18 cellular contexts compared by ENCODE assay signal in the genomic region with DNA sequence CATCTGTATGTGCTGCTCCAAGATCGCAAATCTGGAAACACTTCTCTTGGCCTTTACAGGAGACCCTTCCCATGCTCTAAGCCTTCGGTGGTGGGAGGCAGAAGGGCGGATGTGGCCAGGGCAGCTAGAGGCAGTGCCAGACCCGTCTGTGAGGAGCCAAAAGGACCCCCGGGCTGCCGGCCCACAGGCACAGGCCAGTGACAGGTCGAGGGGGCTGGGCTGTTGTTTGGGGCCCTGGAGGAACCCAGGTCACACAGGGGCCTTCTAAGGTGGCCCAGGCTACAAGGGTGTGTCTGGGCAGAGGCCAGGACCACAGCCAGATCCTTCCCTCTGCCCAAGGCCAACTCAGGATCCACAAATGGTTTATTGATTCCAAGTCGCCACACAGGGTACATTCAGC.
"Had no signal": no experiment of that assay in that cellular context is flagged by ENCODE, and none has a peak within 500 bp of the region (broad histone marks: within the 10 kb centered on the region; RNA-seq: fewer than 3 reads in every experiment).

No MANE protein-coding gene starts in this region.

- H3K4me1 Mint-ChIP-seq: mesothelial cell of epicardium had no signal

- H3K4me3 Mint-ChIP-seq: activated CD8-positive, alpha-beta memory T cell treated with anti-CD3 and anti-CD28 coated beads, Interleukin-2, amount 10 ng/mL, durations not matched to agents 7 days and 5 days; activated T-cell treated with anti-CD3 and anti-CD28 coated beads, Interleukin-2, amount 50 U/mL, for 4 hours; mesothelial cell of epicardium; stimulated activated naive CD8-positive, alpha-beta T cell treated with anti-CD3 and anti-CD28 coated beads, Interleukin-15, Interleukin-2, amounts not matched to agents 100 ng/mL and 50 ng/mL, for 24 hours had no signal

- H3K27me3 ChIP-seq: body of pancreas, suprapubic skin, upper lobe of left lung had no signal

- H3K4me3 ChIP-seq: body of pancreas, lung, suprapubic skin, upper lobe of left lung had no signal

- H3K27me3 Mint-ChIP-seq: activated CD8-positive, alpha-beta memory T cell treated with anti-CD3 and anti-CD28 coated beads, Interleukin-2, amount 10 ng/mL, durations not matched to agents 7 days and 5 days; stimulated activated naive CD8-positive, alpha-beta T cell treated with anti-CD3 and anti-CD28 coated beads, Interleukin-15, Interleukin-2, amounts not matched to agents 100 ng/mL and 50 ng/mL, for 24 hours had no signal

- H3K27ac Mint-ChIP-seq: activated CD8-positive, alpha-beta memory T cell treated with anti-CD3 and anti-CD28 coated beads, Interleukin-2, amount 10 ng/mL, durations not matched to agents 7 days and 5 days; mesothelial cell of epicardium; stimulated activated naive CD8-positive, alpha-beta T cell treated with anti-CD3 and anti-CD28 coated beads, Interleukin-15, Interleukin-2, amounts not matched to agents 100 ng/mL and 50 ng/mL, for 24 hours had no signal

- ATAC-seq: activated CD4-positive, CD25-positive, alpha-beta regulatory T cell treated with anti-CD3 and anti-CD28 coated beads, Interleukin-2, amount 50 U/mL, for 24 hours; activated CD8-positive, alpha-beta memory T cell treated with anti-CD3 and anti-CD28 coated beads, Interleukin-2, amount 10 ng/mL, durations not matched to agents 7 days and 5 days; activated naive CD4-positive, alpha-beta T cell treated with anti-CD3 and anti-CD28 coated beads, Interleukin-2, amount 50 U/mL, for 72 hours; activated T-cell treated with anti-CD3 and anti-CD28 coated beads, Interleukin-2, amount 50 U/mL, for 4 hours; body of pancreas had no signal

- DNase-seq: activated CD4-positive, alpha-beta T cell treated with anti-CD3 and anti-CD28 coated beads, Interleukin-2, amount 50 U/mL, for 1 hour; activated effector memory CD4-positive, alpha-beta T cell treated with Interleukin-2 at 50 U/mL for 16 hours; activated T-cell treated with anti-CD3 and anti-CD28 coated beads, Interleukin-2, amount 50 U/mL, for 4 hours; amygdala; effector CD8-positive, alpha-beta T cell; foreskin fibroblast; small intestine; stimulated activated CD4-positive, alpha-beta T cell treated with anti-CD3 and anti-CD28 coated beads, Interleukin-4, amount 100 ng/mL, for 4 hours; T1000 had no signal

- H3K27ac ChIP-seq: body of pancreas, suprapubic skin, upper lobe of left lung had no signal

- H3K4me1 ChIP-seq: body of pancreas had no signal
